Comparison of ENCODE assay signal across 9 cellular contexts in the genomic region with DNA sequence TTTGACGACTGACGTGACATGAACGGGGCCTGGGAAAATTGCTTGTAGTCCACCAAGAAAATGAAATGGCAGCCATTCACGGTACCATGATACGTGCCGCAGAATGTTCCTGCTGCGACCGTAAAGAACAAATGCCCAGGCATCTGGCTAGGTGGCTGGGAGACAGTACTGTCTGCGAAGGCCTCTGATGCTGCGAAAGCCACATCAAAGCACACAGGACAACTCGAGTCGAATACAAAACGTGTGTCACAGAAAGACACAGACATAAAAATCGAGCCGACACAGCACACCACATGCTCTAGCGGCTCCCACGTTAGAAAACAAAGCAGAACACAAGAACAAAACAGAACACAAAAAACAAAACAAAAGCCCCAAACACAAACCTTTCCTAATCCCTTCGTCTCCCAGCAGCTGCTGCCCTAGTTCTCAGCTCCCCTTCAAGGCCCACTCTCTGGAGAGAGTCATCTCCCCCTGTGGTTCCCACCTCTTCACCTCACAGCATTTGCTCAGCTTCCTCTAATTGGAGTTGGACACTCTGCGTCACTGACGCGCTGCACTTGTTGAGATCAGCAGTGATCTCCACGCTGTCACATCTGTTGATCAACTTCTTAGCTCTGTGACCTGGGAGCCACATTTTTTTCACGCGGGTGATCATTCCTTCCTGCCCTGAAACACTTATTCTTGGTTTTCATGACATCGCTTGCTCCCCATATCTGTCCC.
DNase-seq lines count a peak whose midpoint lies in the region; ATAC-seq and TF ChIP-seq lines count a peak whose summit lies in the region.
"Had no signal": no experiment of that assay in that cellular context is flagged by ENCODE, and none has a peak within 500 bp of the region (broad histone marks: within the 10 kb centered on the region; RNA-seq: fewer than 3 reads in every experiment).

No MANE protein-coding gene starts in this region.

- H3K27me3 ChIP-seq in thymus (ENCODE audit: control insufficient read depth, insufficient read depth): no peaks in the 10 kb centered on the region

- H3K27me3 Mint-ChIP-seq in osteocyte (ENCODE audit: unreplicated experiment): no peaks in the 10 kb centered on the region

- WGBS in thymus: 32% methylated on average over 25 of the region's 25 CpGs

- H3K4me3 ChIP-seq in thymus (ENCODE audit: low read length): no peak overlapping the region

- H3K36me3 ChIP-seq in thymus (ENCODE audit: control insufficient read depth, insufficient read depth): peaks cover 8% of the 10 kb centered on the region

- no peaks in the 10 kb centered on the region for H3K9me3 Mint-ChIP-seq in osteocyte (ENCODE audit: unreplicated experiment)

- peaks cover 2% of the 10 kb centered on the region for H3K4me1 Mint-ChIP-seq in osteocyte (ENCODE audit: unreplicated experiment)

- H3K36me3 Mint-ChIP-seq in osteocyte (ENCODE audit: unreplicated experiment): peaks cover 41% of the 10 kb centered on the region

- peak overlapping the region; percentile 48 for H3K27ac Mint-ChIP-seq in osteocyte (ENCODE audit: unreplicated experiment)

- H3K9me3 ChIP-seq in thymus (ENCODE audit: control insufficient read depth): no peaks in the 10 kb centered on the region

- no peak for TF ChIP-seq CTCF in osteocyte (IDR thresholded peaks at IDR 0.05)

- H3K27ac ChIP-seq in thymus (ENCODE audit: low read depth): peak overlapping the region; percentile 87

- peak; percentile 21 for DNase-seq in activated CD4-positive, CD25-positive, alpha-beta regulatory T cell treated with anti-CD3 and anti-CD28 coated beads, Interleukin-2, amount 50 U/mL, for 16 hours (ENCODE audit: low read depth, low spot score)
- DNase-seq in activated CD4-positive, CD25-positive, alpha-beta regulatory T cell treated with anti-CD3 and anti-CD28 coated beads, Interleukin-2, amount 50 U/mL, for 72 hours: no peak
- peak; percentile 40 for DNase-seq in activated gamma-delta T cell treated with anti-CD3 and anti-CD28 coated beads, Interleukin-2, amount 50 U/mL, for 16 hours (ENCODE audit: low read depth)
- DNase-seq in osteocyte (ENCODE audit: extremely low spot score, unreplicated experiment) (no peak), NCI-H1048 (lab: John Stamatoyannopoulos, UW) (no peak)
- DNase-seq: NCI-H2029 treated with DMSO at 0.1 percent for 48 hours had no signal

- peaks cover 30% of the 10 kb centered on the region for H3K4me1 ChIP-seq in thymus (ENCODE audit: control insufficient read depth, insufficient read depth, low read length)

- ATAC-seq in GM21723 (IDR thresholded peaks at IDR 0.05; ENCODE audit: unreplicated experiment): no peak
- ATAC-seq in HG03432 (IDR thresholded peaks at IDR 0.05; ENCODE audit: unreplicated experiment): no peak

- H3K4me3 Mint-ChIP-seq in osteocyte (ENCODE audit: unreplicated experiment): no peak overlapping the region

Comparison
In these comparisons a context has a peak if more than half of its experiments do, and no peak if none do; other contexts are left out.
1. DNase-seq: peak in activated CD4-positive, CD25-positive, alpha-beta regulatory T cell treated with anti-CD3 and anti-CD28 coated beads, Interleukin-2, amount 50 U/mL, for 16 hours (single experiment) and activated gamma-delta T cell treated with anti-CD3 and anti-CD28 coated beads, Interleukin-2, amount 50 U/mL, for 16 hours (single experiment); none in activated CD4-positive, CD25-positive, alpha-beta regulatory T cell treated with anti-CD3 and anti-CD28 coated beads, Interleukin-2, amount 50 U/mL, for 72 hours (single experiment), osteocyte (single experiment) and NCI-H1048 (single experiment).